In genomic region chr13:60511637-60512036, GRCh38 we compare ENCODE assay signal across 19 cellular contexts.
A peak's percentile ranks its signal among the peaks of the same experiment; 100 is the strongest.
DNase-seq lines count a peak whose midpoint lies in the region; ATAC-seq and TF ChIP-seq lines count a peak whose summit lies in the region.
"Had no signal": no experiment of that assay in that cellular context is flagged by ENCODE, and none has a peak within 500 bp of the region (broad histone marks: within the 10 kb centered on the region; RNA-seq: fewer than 3 reads in every experiment).

No MANE protein-coding gene starts in this region.

- H3K27me3 ChIP-seq in H7 (ENCODE audit: control insufficient read depth, insufficient read depth, low read length) (no peaks in the 10 kb centered on the region), endodermal cell (ENCODE audit: control insufficient read depth, insufficient read depth, low read length, poor library complexity, severe bottlenecking) (no peaks in the 10 kb centered on the region), neural progenitor cell (no peaks in the 10 kb centered on the region)
- H3K27me3 ChIP-seq: SJSA1 had no signal

- H3K27ac Mint-ChIP-seq in endodermal cell (no peak overlapping the region), neural progenitor cell (peak overlapping the region; percentile 72)

- H3K4me3 Mint-ChIP-seq in endodermal cell (no peak overlapping the region), neural progenitor cell (peak overlapping the region; percentile 0)
- H3K4me3 Mint-ChIP-seq: CD4-positive, CD25-positive, alpha-beta regulatory T cell had no signal

- peak overlapping the region; percentile 57 for H3K4me2 ChIP-seq in neural progenitor cell
- H3K4me2 ChIP-seq: KMS-11 had no signal

- H3K9ac ChIP-seq in endodermal cell (ENCODE audit: extremely low read depth, low read length, poor library complexity, severe bottlenecking) (no peak overlapping the region), neural progenitor cell (no peak overlapping the region)
- H3K9ac ChIP-seq: KMS-11 had no signal

- H3K9me3 ChIP-seq in endodermal cell (ENCODE audit: control insufficient read depth, low read length), result peaks cover 37% of the 10 kb centered on the region
- H3K9me3 ChIP-seq in neural progenitor cell (ENCODE audit: low read depth), result no peaks in the 10 kb centered on the region
- H3K9me3 ChIP-seq: SJSA1 had no signal

- H3K36me3 Mint-ChIP-seq in endodermal cell (ENCODE audit: low read depth), result peaks cover 50% of the 10 kb centered on the region
- H3K36me3 Mint-ChIP-seq in neural progenitor cell, result peaks cover 47% of the 10 kb centered on the region

- H3K79me2 ChIP-seq in neural progenitor cell (ENCODE audit: low read depth), result no peaks in the 10 kb centered on the region

- H4K20me1 ChIP-seq in neural progenitor cell (ENCODE audit: low read depth), result no peaks in the 10 kb centered on the region

- 20 to 81% methylated on average over 1 to 2 of the region's 2 CpGs for WGBS in endodermal cell (ENCODE audit: insufficient coverage in 1 of 2, insufficient read length in 1 of 2), 2 experiments

- H3K9me3 Mint-ChIP-seq in endodermal cell, result peaks cover 34% of the 10 kb centered on the region
- peaks cover 36% of the 10 kb centered on the region for H3K9me3 Mint-ChIP-seq in neural progenitor cell

- H3K27ac ChIP-seq in endodermal cell (ENCODE audit: low read depth, low read length), result peak overlapping the region; percentile 59
- H3K27ac ChIP-seq in neural progenitor cell, result peak overlapping the region; percentile 85
- H3K27ac ChIP-seq: KMS-11, SJSA1 had no signal

- H3F3A ChIP-seq in neural progenitor cell (ENCODE audit: low read depth), result peaks cover 17% of the 10 kb centered on the region

- H3K27me3 Mint-ChIP-seq in endodermal cell (ENCODE audit: insufficient read depth) (no peaks in the 10 kb centered on the region), neural progenitor cell (ENCODE audit: insufficient read depth, low read depth) (no peaks in the 10 kb centered on the region)
- H3K27me3 Mint-ChIP-seq: CD4-positive, CD25-positive, alpha-beta regulatory T cell had no signal

- H3K4me3 ChIP-seq in H7 (ENCODE audit: insufficient read depth, low read depth, low read length) (no peak overlapping the region), endodermal cell (ENCODE audit: low read length) (no peak overlapping the region), neural progenitor cell (peak overlapping the region; percentile 20)
- H3K4me3 ChIP-seq: SJSA1 had no signal

- DNase-seq in H7 (peak; percentile 4), NCI-H69 (lab: John Stamatoyannopoulos, UW) (peak; percentile 25), endodermal cell (no peak), neural progenitor cell (ENCODE audit: low spot score) (peak; percentile 38), GM19238 (ENCODE audit: insufficient read length, low spot score) (no peak), NCI-H1092 (lab: John Stamatoyannopoulos, UW) (no peak)
- DNase-seq: CD4-positive, CD25-positive, alpha-beta regulatory T cell; COR-L47; DMS79; IMR-90; NCI-H1105 treated with DMSO at 0.1 percent for 48 hours; NCI-H2029 treated with DMSO at 0.1 percent for 48 hours; NCI-H226; NCI-H510A treated with DMSO at 0.1 percent for 48 hours had no signal

- H3K4me1 Mint-ChIP-seq in endodermal cell (peaks cover 3% of the 10 kb centered on the region), neural progenitor cell (peaks cover 19% of the 10 kb centered on the region)

- H3K4me1 ChIP-seq in endodermal cell (ENCODE audit: control insufficient read depth, insufficient read depth, low read length) (no peaks in the 10 kb centered on the region), neural progenitor cell (peaks cover 14% of the 10 kb centered on the region)

- TF ChIP-seq CTCF in endodermal cell (conservative IDR thresholded peaks at IDR 0.05) (no peak), neural progenitor cell (IDR thresholded peaks at IDR 0.05) (no peak)

- H2AFZ ChIP-seq in neural progenitor cell (replicated peaks), result peak overlapping the region; percentile 46

- ATAC-seq in GM19397 (IDR thresholded peaks at IDR 0.05; ENCODE audit: unreplicated experiment), result no peak
- ATAC-seq: HCT116, Right ventricle myocardium inferior had no signal

- H3K36me3 ChIP-seq in H7 (replicated peaks; ENCODE audit: control insufficient read depth, insufficient read depth, low read length) (no peaks in the 10 kb centered on the region; the same call in 1 of the 2 replicates), endodermal cell (ENCODE audit: control insufficient read depth, insufficient read depth, low read length) (peaks cover 42% of the 10 kb centered on the region), neural progenitor cell (peaks cover 6% of the 10 kb centered on the region)
- H3K36me3 ChIP-seq: SJSA1 had no signal

Comparison
In these comparisons a context has a peak if more than half of its experiments do, and no peak if none do; other contexts are left out.
1. DNase-seq: peak in H7 (single experiment), NCI-H69 (single experiment) and neural progenitor cell (single experiment); none in endodermal cell (single experiment), GM19238 (single experiment) and NCI-H1092 (single experiment).